ENCODE assay signal across 18 cellular contexts in the genomic region with DNA sequence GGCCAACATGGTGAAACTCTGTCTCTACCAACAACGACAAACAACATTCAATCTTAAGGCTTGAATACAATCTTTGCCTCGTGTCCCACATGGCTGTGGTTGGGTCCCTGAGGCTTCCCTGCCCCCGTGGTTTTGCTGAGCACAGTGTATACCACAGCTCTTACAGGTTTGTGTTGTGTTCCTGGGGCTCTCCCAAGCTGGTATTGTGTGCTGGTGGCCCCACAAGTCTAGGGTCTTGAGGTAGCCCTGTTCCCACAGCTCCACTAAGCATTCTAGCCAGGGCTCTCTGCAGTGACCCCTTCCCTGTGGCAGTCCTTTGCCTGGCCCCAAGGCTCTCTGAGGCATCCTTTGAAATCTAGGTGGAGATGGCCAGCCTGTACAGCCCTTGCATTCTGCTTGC.
DNase-seq lines count a peak whose midpoint lies in the region; ATAC-seq and TF ChIP-seq lines count a peak whose summit lies in the region.
"Had no signal": no experiment of that assay in that cellular context is flagged by ENCODE, and none has a peak within 500 bp of the region (broad histone marks: within the 10 kb centered on the region; RNA-seq: fewer than 3 reads in every experiment).

No MANE protein-coding gene starts in this region.

- peak; percentile 27 to 43 for ATAC-seq in natural killer cell treated with Interleukin-12 subunit alpha and Interleukin-12 subunit beta and Interleukin-15 and Interleukin-18, amount 100 ng/mL, for 72 hours
- no peak for ATAC-seq in natural killer cell
- no peak for ATAC-seq in HG03521 (IDR thresholded peaks at IDR 0.05; ENCODE audit: unreplicated experiment)
- ATAC-seq in activated CD8-positive, alpha-beta memory T cell treated with anti-CD3 and anti-CD28 coated beads, Interleukin-2, amount 10 ng/mL, durations not matched to agents 7 days and 5 days: no peak

- H3K9me3 ChIP-seq in transverse colon: no peaks in the 10 kb centered on the region
- H3K9me3 ChIP-seq: BE2C had no signal

- H3K4me1 Mint-ChIP-seq in natural killer cell treated with Interleukin-12 subunit alpha and Interleukin-12 subunit beta and Interleukin-15 and Interleukin-18, amount 100 ng/mL, for 72 hours (ENCODE audit: low read depth in 2 of 2): peaks cover 0 to 5% of the 10 kb centered on the region in 2 donors
- H3K4me1 Mint-ChIP-seq in natural killer cell (no peaks in the 10 kb centered on the region), mesothelial cell of epicardium (peaks cover 43% of the 10 kb centered on the region)
- no peaks in the 10 kb centered on the region for H3K4me1 Mint-ChIP-seq in activated CD8-positive, alpha-beta memory T cell treated with anti-CD3 and anti-CD28 coated beads, Interleukin-2, amount 10 ng/mL, durations not matched to agents 7 days and 5 days

- H3K27ac Mint-ChIP-seq in natural killer cell treated with Interleukin-12 subunit alpha and Interleukin-12 subunit beta and Interleukin-15 and Interleukin-18, amount 100 ng/mL, for 72 hours: no peak overlapping the region
- no peak overlapping the region for H3K27ac Mint-ChIP-seq in natural killer cell
- H3K27ac Mint-ChIP-seq in mesothelial cell of epicardium: peak overlapping the region; percentile 90
- no peak overlapping the region for H3K27ac Mint-ChIP-seq in activated CD8-positive, alpha-beta memory T cell treated with anti-CD3 and anti-CD28 coated beads, Interleukin-2, amount 10 ng/mL, durations not matched to agents 7 days and 5 days
- H3K27ac Mint-ChIP-seq: CD4-positive, alpha-beta memory T cell had no signal

- CTCF ChIA-PET in activated CD8-positive, alpha-beta memory T cell treated with anti-CD3 and anti-CD28 coated beads, Interleukin-2, amount 10 ng/mL, durations not matched to agents 7 days and 5 days (lab: Charles Lee): no interaction called here

- no peak overlapping the region for H3K4me3 ChIP-seq in transverse colon

- no peak for DNase-seq in natural killer cell treated with Interleukin-12 subunit alpha and Interleukin-12 subunit beta and Interleukin-15 and Interleukin-18, amount 100 ng/mL, for 72 hours (ENCODE audit: low spot score)
- DNase-seq in natural killer cell (no peak), amniotic epithelial cell (ENCODE audit: low read depth) (peak; percentile 14), mesothelial cell of epicardium (ENCODE audit: low spot score in 2 of 2, unreplicated experiment in 2 of 2) (no peak), NCI-H2107 treated with DMSO at 0.1 percent for 48 hours (lab: John Stamatoyannopoulos, UW; ENCODE audit: unreplicated experiment) (no peak), transverse colon (no peak)
- DNase-seq in activated CD8-positive, alpha-beta memory T cell treated with anti-CD3 and anti-CD28 coated beads, Interleukin-2, amount 10 ng/mL, durations not matched to agents 7 days and 5 days: no peak
- DNase-seq: 8988T; BE2C; CD4-positive, alpha-beta memory T cell; DMS53; KG1; MV-4-11; NCI-H1694 treated with DMSO at 0.1 percent for 48 hours; NCI-H510A; NCI-H748 treated with DMSO at 0.1 percent for 48 hours; SHP77 had no signal

- no peak for TF ChIP-seq POLR2A in transverse colon (IDR thresholded peaks at IDR 0.05)

- H3K27me3 Mint-ChIP-seq in natural killer cell treated with Interleukin-12 subunit alpha and Interleukin-12 subunit beta and Interleukin-15 and Interleukin-18, amount 100 ng/mL, for 72 hours: peaks cover 0 to 5% of the 10 kb centered on the region in 2 donors
- H3K27me3 Mint-ChIP-seq in natural killer cell (ENCODE audit: low read depth in 2 of 2) (peaks cover 0 to 9% of the 10 kb centered on the region in 2 donors), mesothelial cell of epicardium (ENCODE audit: low read depth) (no peaks in the 10 kb centered on the region)
- H3K27me3 Mint-ChIP-seq in activated CD8-positive, alpha-beta memory T cell treated with anti-CD3 and anti-CD28 coated beads, Interleukin-2, amount 10 ng/mL, durations not matched to agents 7 days and 5 days: peaks cover 4% of the 10 kb centered on the region

- in situ Hi-C loops in transverse colon (cut with MboI; ENCODE audit: low pct_ligation_motif_present in 1 of 4, low pct_unique_long_range_greater_than_20kb in 1 of 4, low sequenced_read_pairs in 3 of 4): no loop called here

- no peaks in the 10 kb centered on the region for H3K4me1 ChIP-seq in transverse colon
- H3K4me1 ChIP-seq: BE2C had no signal

- intact Hi-C loops in natural killer cell (cut with micrococcal nuclease) (no loop called here), transverse colon (cut with DNase I; ENCODE audit: low total_unique reads) (no loop called here)

- H3K36me3 ChIP-seq in transverse colon: no peaks in the 10 kb centered on the region
- H3K36me3 ChIP-seq: BE2C had no signal

- H3K36me3 Mint-ChIP-seq in natural killer cell treated with Interleukin-12 subunit alpha and Interleukin-12 subunit beta and Interleukin-15 and Interleukin-18, amount 100 ng/mL, for 72 hours: no peaks in the 10 kb centered on the region
- H3K36me3 Mint-ChIP-seq in natural killer cell: no peaks in the 10 kb centered on the region
- H3K36me3 Mint-ChIP-seq in mesothelial cell of epicardium: no peaks in the 10 kb centered on the region
- no peaks in the 10 kb centered on the region for H3K36me3 Mint-ChIP-seq in activated CD8-positive, alpha-beta memory T cell treated with anti-CD3 and anti-CD28 coated beads, Interleukin-2, amount 10 ng/mL, durations not matched to agents 7 days and 5 days
- H3K36me3 Mint-ChIP-seq: CD4-positive, alpha-beta memory T cell had no signal

- no peak overlapping the region for H3K4me3 Mint-ChIP-seq in natural killer cell treated with Interleukin-12 subunit alpha and Interleukin-12 subunit beta and Interleukin-15 and Interleukin-18, amount 100 ng/mL, for 72 hours
- no peak overlapping the region for H3K4me3 Mint-ChIP-seq in natural killer cell
- no peak overlapping the region for H3K4me3 Mint-ChIP-seq in mesothelial cell of epicardium
- no peak overlapping the region for H3K4me3 Mint-ChIP-seq in activated CD8-positive, alpha-beta memory T cell treated with anti-CD3 and anti-CD28 coated beads, Interleukin-2, amount 10 ng/mL, durations not matched to agents 7 days and 5 days
- H3K4me3 Mint-ChIP-seq: CD4-positive, alpha-beta memory T cell had no signal

- no peak overlapping the region for H3K27ac ChIP-seq in transverse colon

- no peak for TF ChIP-seq CTCF in natural killer cell (IDR thresholded peaks at IDR 0.05)
- no peak for TF ChIP-seq CTCF in mesothelial cell of epicardium (IDR thresholded peaks at IDR 0.05; ENCODE audit: unreplicated experiment)
- TF ChIP-seq CTCF in transverse colon (IDR thresholded peaks at IDR 0.05): no peak

- WGBS in transverse colon (ENCODE audit: low coverage in 1 of 2), 2 donors: 80 to 81% methylated on average over 2 to 3 of the region's 3 CpGs

- TF ChIP-seq EP300 in transverse colon (IDR thresholded peaks at IDR 0.05; ENCODE audit: low read depth): no peak

- no peaks in the 10 kb centered on the region for H3K27me3 ChIP-seq in transverse colon
- H3K27me3 ChIP-seq: BE2C had no signal

- no peaks in the 10 kb centered on the region for H3K9me3 Mint-ChIP-seq in natural killer cell treated with Interleukin-12 subunit alpha and Interleukin-12 subunit beta and Interleukin-15 and Interleukin-18, amount 100 ng/mL, for 72 hours
- H3K9me3 Mint-ChIP-seq in natural killer cell (peaks cover 0 to 2% of the 10 kb centered on the region in 2 donors), mesothelial cell of epicardium (peaks cover 4% of the 10 kb centered on the region)
- H3K9me3 Mint-ChIP-seq in activated CD8-positive, alpha-beta memory T cell treated with anti-CD3 and anti-CD28 coated beads, Interleukin-2, amount 10 ng/mL, durations not matched to agents 7 days and 5 days (ENCODE audit: low read depth): peaks cover 6% of the 10 kb centered on the region

Comparison
In these comparisons a context has a peak if more than half of its experiments do, and no peak if none do; other contexts are left out.
1. ATAC-seq: peak in natural killer cell treated with Interleukin-12 subunit alpha and Interleukin-12 subunit beta and Interleukin-15 and Interleukin-18, amount 100 ng/mL, for 72 hours (2 of 2); none in natural killer cell (0 of 3), HG03521 (single experiment) and activated CD8-positive, alpha-beta memory T cell treated with anti-CD3 and anti-CD28 coated beads, Interleukin-2, amount 10 ng/mL, durations not matched to agents 7 days and 5 days (single experiment).